In the genomic region with DNA sequence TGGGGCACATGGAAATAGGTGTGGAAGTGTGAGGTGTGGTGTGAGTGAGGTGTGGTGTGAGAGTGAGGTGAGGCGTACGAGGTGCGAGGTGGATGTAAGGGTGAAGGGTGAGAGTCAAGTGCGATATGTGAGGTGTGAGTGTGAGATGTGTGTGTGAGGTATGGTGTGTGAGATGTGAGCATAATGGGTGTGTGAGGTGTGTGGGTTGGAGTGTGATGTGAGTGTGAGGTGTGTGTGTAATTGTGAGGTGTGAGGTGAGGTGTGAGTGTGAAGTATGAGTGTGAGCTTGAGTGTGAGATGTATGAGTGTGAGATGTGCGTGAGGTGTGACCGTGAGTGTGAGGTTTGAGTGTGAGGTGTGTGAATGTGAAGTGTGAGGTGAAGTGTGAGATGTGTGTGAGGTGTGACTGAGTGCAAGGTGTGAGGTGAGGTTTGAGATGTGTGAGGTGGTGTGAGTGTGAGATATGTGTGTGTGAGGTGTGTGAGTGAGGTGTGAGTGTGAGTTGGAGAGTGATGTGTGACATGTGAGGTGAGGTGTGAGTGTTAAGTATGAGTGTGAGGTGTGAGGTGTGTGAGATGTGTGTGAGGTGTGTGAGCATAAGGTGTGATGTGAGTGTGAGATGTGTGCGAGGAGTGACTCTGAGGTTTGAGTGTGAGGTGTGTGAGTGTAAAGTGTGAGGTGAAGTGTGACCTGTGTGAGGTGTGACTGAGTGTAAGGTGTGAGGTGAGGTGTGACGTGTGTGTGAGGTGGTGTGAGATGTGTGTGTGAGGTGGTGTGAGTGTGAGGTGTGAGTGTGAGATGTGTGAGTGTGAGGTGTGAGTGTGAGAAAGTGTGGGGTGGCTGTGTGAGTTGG, we compare ENCODE assay signal across 25 cellular contexts.
A peak's percentile ranks its signal among the peaks of the same experiment; 100 is the strongest.
DNase-seq lines count a peak whose midpoint lies in the region; ATAC-seq, FAIRE-seq and TF ChIP-seq lines count a peak whose summit lies in the region.
"Had no signal": no experiment of that assay in that cellular context is flagged by ENCODE, and none has a peak within 500 bp of the region (broad histone marks: within the 10 kb centered on the region; RNA-seq: fewer than 3 reads in every experiment).

No MANE protein-coding gene starts in this region.

- TF ChIP-seq POLR2A in endothelial cell of umbilical vein (IDR thresholded peaks at IDR 0.05; ENCODE audit: low read depth, low read length): peak; percentile 46

- no peaks in the 10 kb centered on the region for H3K9me1 ChIP-seq in endothelial cell of umbilical vein (replicated peaks; ENCODE audit: control insufficient read depth, extremely low read depth, insufficient read depth, low read length)

- POLR2A ChIA-PET in SK-N-SH (lab: Yijun Ruan, JAX): no interaction called here
- POLR2A ChIA-PET in endothelial cell of umbilical vein (lab: Charles Lee): interaction anchor here (0.6 kb wide), 1 partner anchor 356 kb away, joined by 8 read pairs; no protein-coding TSS in a partner anchor

- peaks cover 32% of the 10 kb centered on the region for H3K27me3 Mint-ChIP-seq in activated T-helper 17 cell treated with anti-CD3 and anti-CD28 coated beads, Interleukin-2, amount 50 U/mL, for 72 hours

- H3K4me1 Mint-ChIP-seq in activated T-helper 17 cell treated with anti-CD3 and anti-CD28 coated beads, Interleukin-2, amount 50 U/mL, for 72 hours: no peaks in the 10 kb centered on the region
- H3K4me1 Mint-ChIP-seq: activated CD4-positive, alpha-beta T cell treated with anti-CD3 and anti-CD28 coated beads for 36 hours; stimulated activated memory B cell treated with anti-CD40 and anti-IgM and Interleukin-4, amounts not matched to agents 10 μg/mL and 1 μg/mL and 100 μg/mL, for 72 hours had no signal

- no peaks in the 10 kb centered on the region for H3K9me2 ChIP-seq in SK-N-SH

- H2AFZ ChIP-seq in SK-N-SH (ENCODE audit: low read depth) (no peak overlapping the region), endothelial cell of umbilical vein (ENCODE audit: low read depth, low read length) (no peak overlapping the region), smooth muscle cell (ENCODE audit: low read depth) (no peak overlapping the region)
- H2AFZ ChIP-seq: parathyroid adenoma had no signal

- TF ChIP-seq RAD21 in SK-N-SH (IDR thresholded peaks at IDR 0.05; ENCODE audit: low read length): no peak

- WGBS in SK-N-SH (ENCODE audit: low lambda C conversion rate): 59% methylated on average over 8 of the region's 8 CpGs
- 97% methylated on average over 8 of the region's 8 CpGs for WGBS in smooth muscle cell (ENCODE audit: low lambda C conversion rate)

- intact Hi-C loops in endothelial cell of umbilical vein (cut with micrococcal nuclease): loop anchor here (5.0 kb wide), 1 partner anchor 455 kb away; no protein-coding TSS in a partner anchor

- DNase-seq in SK-N-SH (no peak), RWPE2 (ENCODE audit: low spot score) (no peak), endothelial cell of umbilical vein (ENCODE audit: low read depth, low spot score) (no peak), smooth muscle cell (lab: John Stamatoyannopoulos, UW; ENCODE audit: unreplicated experiment) (no peak), SIG-M5 treated with dmso at 0.1 percent for 504 hours (lab: John Stamatoyannopoulos, UW; ENCODE audit: unreplicated experiment) (no peak)
- no peak for DNase-seq in effector memory CD4-positive, alpha-beta T cell
- DNase-seq: activated CD4-positive, alpha-beta T cell treated with anti-CD3 and anti-CD28 coated beads for 36 hours; activated CD8-positive, alpha-beta T cell treated with anti-CD3 and anti-CD28 coated beads, Interleukin-2, amount 10 ng/mL, durations not matched to agents 7 days and 5 days; activated gamma-delta T cell treated with Interleukin-2 at 50 U/mL for 16 hours; CD4-positive, alpha-beta memory T cell; effector CD4-positive, alpha-beta T cell; NCI-H345; stimulated activated CD4-positive, alpha-beta T cell treated with anti-CD3 and anti-CD28 coated beads, Interleukin-4, amount 100 ng/mL, for 4 hours had no signal

- no peaks in the 10 kb centered on the region for H3K9me3 ChIP-seq in SK-N-SH
- H3K9me3 ChIP-seq in RWPE2 (ENCODE audit: severe bottlenecking): no peaks in the 10 kb centered on the region
- no peaks in the 10 kb centered on the region for H3K9me3 ChIP-seq in endothelial cell of umbilical vein (replicated peaks; ENCODE audit: control insufficient read depth, insufficient read depth, low read length)
- H3K9me3 ChIP-seq in smooth muscle cell (replicated peaks; ENCODE audit: low read depth): no peaks in the 10 kb centered on the region
- no peaks in the 10 kb centered on the region for H3K9me3 ChIP-seq in effector memory CD4-positive, alpha-beta T cell (ENCODE audit: control insufficient read depth, low read length)
- H3K9me3 ChIP-seq: heart left ventricle, right atrium auricular region, suprapubic skin had no signal

- no peaks in the 10 kb centered on the region for H4K20me1 ChIP-seq in SK-N-SH (ENCODE audit: insufficient read depth)
- H4K20me1 ChIP-seq in endothelial cell of umbilical vein (replicated peaks; ENCODE audit: control insufficient read depth, extremely low read depth, insufficient read depth, low read length): no peaks in the 10 kb centered on the region
- no peaks in the 10 kb centered on the region for H4K20me1 ChIP-seq in smooth muscle cell (ENCODE audit: low read depth)

- no peak overlapping the region for H3K4me3 Mint-ChIP-seq in activated T-helper 17 cell treated with anti-CD3 and anti-CD28 coated beads, Interleukin-2, amount 50 U/mL, for 72 hours
- H3K4me3 Mint-ChIP-seq: activated CD4-positive, alpha-beta T cell treated with anti-CD3 and anti-CD28 coated beads for 36 hours; activated CD8-positive, alpha-beta T cell treated with anti-CD3 and anti-CD28 coated beads, Interleukin-2, amount 10 ng/mL, durations not matched to agents 7 days and 5 days; brain; CD4-positive, alpha-beta memory T cell; stimulated activated memory B cell treated with anti-CD40 and anti-IgM and Interleukin-4, amounts not matched to agents 10 μg/mL and 1 μg/mL and 100 μg/mL, for 72 hours had no signal

- H3F3A ChIP-seq in SK-N-SH (replicated peaks; ENCODE audit: insufficient read depth): peaks cover 35% of the 10 kb centered on the region
- H3F3A ChIP-seq in smooth muscle cell (ENCODE audit: low read depth): peaks cover 9% of the 10 kb centered on the region

- H3K27ac ChIP-seq in SK-N-SH (ENCODE audit: low read depth in 2 of 2, low read length in 1 of 2) (peak overlapping the region in 1 of 2 experiments; percentile 71; a peak in 2 of 4 replicates), RWPE2 (ENCODE audit: poor library complexity, severe bottlenecking) (peak overlapping the region; percentile 84), endothelial cell of umbilical vein (ENCODE audit: insufficient read depth, low read depth, low read length) (peak overlapping the region; percentile 91), smooth muscle cell (ENCODE audit: low read depth) (peak overlapping the region; percentile 97)
- H3K27ac ChIP-seq in effector memory CD4-positive, alpha-beta T cell (ENCODE audit: insufficient read depth, low read length, poor library complexity, severe bottlenecking): no peak overlapping the region
- H3K27ac ChIP-seq: 22Rv1, KMS-11, parathyroid adenoma, SK-N-MC, suprapubic skin had no signal

- TF ChIP-seq EP300 in SK-N-SH (IDR thresholded peaks at IDR 0.05; ENCODE audit: borderline replicate concordance in 1 of 2, low read depth in 1 of 2, low read length in 1 of 2): no peak

- H3K27ac Mint-ChIP-seq in activated T-helper 17 cell treated with anti-CD3 and anti-CD28 coated beads, Interleukin-2, amount 50 U/mL, for 72 hours: no peak overlapping the region
- H3K27ac Mint-ChIP-seq: activated CD4-positive, alpha-beta T cell treated with anti-CD3 and anti-CD28 coated beads for 36 hours; activated CD8-positive, alpha-beta T cell treated with anti-CD3 and anti-CD28 coated beads, Interleukin-2, amount 10 ng/mL, durations not matched to agents 7 days and 5 days; brain; CD4-positive, alpha-beta memory T cell; stimulated activated memory B cell treated with anti-CD40 and anti-IgM and Interleukin-4, amounts not matched to agents 10 μg/mL and 1 μg/mL and 100 μg/mL, for 72 hours had no signal

- peak overlapping the region; percentile 52; the same call in 1 of the 2 replicates for H3K4me2 ChIP-seq in SK-N-SH
- peak overlapping the region; percentile 23 for H3K4me2 ChIP-seq in endothelial cell of umbilical vein (ENCODE audit: insufficient read depth, low read length)
- peak overlapping the region; percentile 13 for H3K4me2 ChIP-seq in smooth muscle cell
- H3K4me2 ChIP-seq: KMS-11 had no signal

- BruUV-seq in endothelial cell of umbilical vein (replicated peaks; lab: Mats Ljungman, UMichigan): no TSS peak

- H3K4me3 ChIP-seq in SK-N-SH (ENCODE audit: low read depth in 2 of 2, low read length in 1 of 2): no peak overlapping the region
- no peak overlapping the region for H3K4me3 ChIP-seq in RWPE2 (ENCODE audit: severe bottlenecking)
- H3K4me3 ChIP-seq in endothelial cell of umbilical vein (replicated peaks in 1 of 3; ENCODE audit: insufficient read depth in 1 of 3, low read depth in 1 of 3, low read length in 3 of 3): no peak overlapping the region
- no peak overlapping the region for H3K4me3 ChIP-seq in smooth muscle cell
- H3K4me3 ChIP-seq in effector memory CD4-positive, alpha-beta T cell (ENCODE audit: insufficient read depth, low read depth, low read length, poor library complexity, severe bottlenecking): no peak overlapping the region
- H3K4me3 ChIP-seq: SK-N-MC, suprapubic skin had no signal

- H3K9ac ChIP-seq in SK-N-SH (peak overlapping the region; percentile 43; the same call in 1 of the 2 replicates), endothelial cell of umbilical vein (replicated peaks; ENCODE audit: extremely low read depth, insufficient read depth, low read length) (peak overlapping the region; percentile 86), smooth muscle cell (ENCODE audit: low read depth) (peak overlapping the region; percentile 37)
- H3K9ac ChIP-seq: KMS-11, parathyroid adenoma had no signal

- TF ChIP-seq CTCF in SK-N-SH (IDR thresholded peaks at IDR 0.05) (no peak), RWPE2 (IDR thresholded peaks at IDR 0.05; ENCODE audit: poor library complexity, severe bottlenecking) (no peak), endothelial cell of umbilical vein (IDR thresholded peaks at IDR 0.05; ENCODE audit: extremely low read depth in 1 of 2, insufficient read depth in 1 of 2, low read depth in 1 of 2, low read length in 2 of 2) (no peak), smooth muscle cell (IDR thresholded peaks at IDR 0.05; ENCODE audit: borderline replicate concordance, insufficient read depth, poor library complexity, severe bottlenecking) (no peak)

- no peaks in the 10 kb centered on the region; the same call in 1 of the 2 replicates for H3K27me3 ChIP-seq in SK-N-SH (ENCODE audit: insufficient read depth)
- H3K27me3 ChIP-seq in RWPE2 (ENCODE audit: insufficient read depth, poor library complexity, severe bottlenecking): no peaks in the 10 kb centered on the region
- no peaks in the 10 kb centered on the region for H3K27me3 ChIP-seq in endothelial cell of umbilical vein (ENCODE audit: control insufficient read depth in 2 of 2, insufficient read depth in 2 of 2, low read length in 2 of 2)
- H3K27me3 ChIP-seq in smooth muscle cell (ENCODE audit: low read depth): no peaks in the 10 kb centered on the region
- H3K27me3 ChIP-seq in effector memory CD4-positive, alpha-beta T cell (replicated peaks; ENCODE audit: control insufficient read depth, insufficient read depth, low read length, poor library complexity, severe bottlenecking): peaks cover 10% of the 10 kb centered on the region

- H3K36me3 ChIP-seq in SK-N-SH (replicated peaks in 1 of 2; ENCODE audit: control insufficient read depth in 1 of 2, insufficient read depth in 2 of 2, low read length in 1 of 2): no peaks in the 10 kb centered on the region
- no peaks in the 10 kb centered on the region for H3K36me3 ChIP-seq in RWPE2 (ENCODE audit: low read depth)
- H3K36me3 ChIP-seq in endothelial cell of umbilical vein (ENCODE audit: control insufficient read depth in 2 of 2, extremely low read depth in 1 of 2, insufficient read depth in 2 of 2, low read length in 2 of 2): no peaks in the 10 kb centered on the region
- no peaks in the 10 kb centered on the region for H3K36me3 ChIP-seq in smooth muscle cell (ENCODE audit: low read depth)
- H3K36me3 ChIP-seq in effector memory CD4-positive, alpha-beta T cell (ENCODE audit: control insufficient read depth, insufficient read depth, low read length): no peaks in the 10 kb centered on the region
- H3K36me3 ChIP-seq: heart left ventricle, right atrium auricular region, suprapubic skin had no signal

- CTCF ChIA-PET in SK-N-SH (lab: Yijun Ruan, JAX): no interaction called here
- CTCF ChIA-PET in endothelial cell of umbilical vein (lab: Charles Lee): interaction anchor here (1.6 kb wide), 1 partner anchor 85 kb away, joined by 15 read pairs; no protein-coding TSS in a partner anchor

- ATAC-seq in SK-N-SH treated with all-trans-retinoic acid at 6 μM for 48 hours (no peak), RWPE2 (ENCODE audit: low read depth) (no peak)
- ATAC-seq in activated T-helper 17 cell treated with anti-CD3 and anti-CD28 coated beads, Interleukin-2, amount 50 U/mL, for 72 hours (replicated peaks): no peak
- ATAC-seq: activated CD4-positive, alpha-beta T cell treated with anti-CD3 and anti-CD28 coated beads for 36 hours; activated CD8-positive, alpha-beta T cell treated with anti-CD3 and anti-CD28 coated beads, Interleukin-2, amount 10 ng/mL, durations not matched to agents 7 days and 5 days; stimulated activated memory B cell treated with anti-CD40 and anti-IgM and Interleukin-4, amounts not matched to agents 10 μg/mL and 1 μg/mL and 100 μg/mL, for 72 hours had no signal

- dilution Hi-C loops in endothelial cell of umbilical vein (cut with MboI; ENCODE audit: extremely low pct_ligation_motif_present, low sequenced_read_pairs): no loop called here

- H3K9me3 Mint-ChIP-seq in activated T-helper 17 cell treated with anti-CD3 and anti-CD28 coated beads, Interleukin-2, amount 50 U/mL, for 72 hours: no peaks in the 10 kb centered on the region
- H3K9me3 Mint-ChIP-seq: stimulated activated memory B cell treated with anti-CD40 and anti-IgM and Interleukin-4, amounts not matched to agents 10 μg/mL and 1 μg/mL and 100 μg/mL, for 72 hours had no signal

- peaks cover 0 to 25% of the 10 kb centered on the region in 2 experiments; a peak in 2 of 4 replicates for H3K4me1 ChIP-seq in SK-N-SH (ENCODE audit: control insufficient read depth in 1 of 2, insufficient read depth in 2 of 2, low read depth in 1 of 2, low read length in 1 of 2)
- peaks cover 19% of the 10 kb centered on the region for H3K4me1 ChIP-seq in RWPE2 (ENCODE audit: insufficient read depth, poor library complexity, severe bottlenecking)
- peaks cover 49% of the 10 kb centered on the region for H3K4me1 ChIP-seq in endothelial cell of umbilical vein (ENCODE audit: control insufficient read depth, extremely low read depth, insufficient read depth, low read length)
- peaks cover 16% of the 10 kb centered on the region for H3K4me1 ChIP-seq in smooth muscle cell (ENCODE audit: low read depth)
- H3K4me1 ChIP-seq in effector memory CD4-positive, alpha-beta T cell (ENCODE audit: control insufficient read depth, insufficient read depth, low read length, poor library complexity, severe bottlenecking): no peaks in the 10 kb centered on the region
- H3K4me1 ChIP-seq: parathyroid adenoma had no signal

- peak; percentile 62 for FAIRE-seq in endothelial cell of umbilical vein (lab: Jason Lieb, UNC)
- FAIRE-seq: RCC 7860 had no signal

- H3K79me2 ChIP-seq in SK-N-SH (ENCODE audit: insufficient read depth): 0 out of 2 replicates have a peak, but pooled peaks cover 3% of the 10 kb centered on the region
- no peaks in the 10 kb centered on the region for H3K79me2 ChIP-seq in endothelial cell of umbilical vein (ENCODE audit: control insufficient read depth, insufficient read depth, low read length)
- H3K79me2 ChIP-seq in smooth muscle cell (ENCODE audit: low read depth): no peaks in the 10 kb centered on the region
- H3K79me2 ChIP-seq: parathyroid adenoma had no signal

- H3K36me3 Mint-ChIP-seq in activated T-helper 17 cell treated with anti-CD3 and anti-CD28 coated beads, Interleukin-2, amount 50 U/mL, for 72 hours (ENCODE audit: low read depth): no peaks in the 10 kb centered on the region
- H3K36me3 Mint-ChIP-seq: brain; CD4-positive, alpha-beta memory T cell; stimulated activated memory B cell treated with anti-CD40 and anti-IgM and Interleukin-4, amounts not matched to agents 10 μg/mL and 1 μg/mL and 100 μg/mL, for 72 hours had no signal
